ENCODE assay signal across 20 cellular contexts in genomic region chr7:121393005-121393366, GRCh38. TPM values are rescaled to one million over a fixed set of nuclear protein-coding genes. Genes with fewer than 3 reads are reported as not detected.
DNase-seq lines count a peak whose midpoint lies in the region; ATAC-seq, FAIRE-seq and TF ChIP-seq lines count a peak whose summit lies in the region.
"Had no signal": no experiment of that assay in that cellular context is flagged by ENCODE, and none has a peak within 500 bp of the region (broad histone marks: within the 10 kb centered on the region; RNA-seq: fewer than 3 reads in every experiment).

No MANE protein-coding gene starts in this region.

- no peak for TF ChIP-seq EP300 in GM12878 (IDR thresholded peaks at IDR 0.05; ENCODE audit: borderline replicate concordance in 1 of 2, control insufficient read depth in 1 of 2, low read depth in 2 of 2, low read length in 2 of 2)

- H3K9ac ChIP-seq in GM12878 (ENCODE audit: control insufficient read depth, insufficient read depth, low read length): no peak overlapping the region
- H3K9ac ChIP-seq: BLaER1, KMS-11 had no signal

- intact Hi-C loops in GM12878 (cut with micrococcal nuclease; ENCODE audit: unreplicated experiment): no loop called here
- intact Hi-C loops in sciatic nerve (cut with DNase I): no loop called here
- intact Hi-C loops in lower lobe of right lung (cut with DNase I): no loop called here

- RAD21 ChIA-PET in GM12878 (lab: Charles Lee; ENCODE audit: unreplicated experiment): interaction anchor here (0.9 to 6.5 kb wide), 5 partner anchors 10 to 137 kb away, joined by 3 to 208 read pairs (median 100); no protein-coding TSS in a partner anchor

- peaks cover 14% of the 10 kb centered on the region for H3K4me1 ChIP-seq in GM12878 (ENCODE audit: control insufficient read depth, insufficient read depth, low read length)
- H3K4me1 ChIP-seq in lower lobe of right lung: peaks cover 12% of the 10 kb centered on the region

- SMC1A ChIA-PET in GM12878 (lab: Charles Lee; ENCODE audit: uncharacterized antibody, unreplicated experiment): interaction anchor here (1.3 to 8.4 kb wide), 7 partner anchors 7 to 155 kb away, joined by 5 to 135 read pairs (median 66); no protein-coding TSS in a partner anchor

- H3K27me3 ChIP-seq in GM12878 (replicated peaks in 1 of 2; ENCODE audit: control insufficient read depth in 2 of 2, insufficient read depth in 2 of 2, low read length in 1 of 2) (no peaks in the 10 kb centered on the region), lower lobe of right lung (ENCODE audit: low read depth) (no peaks in the 10 kb centered on the region)
- H3K27me3 ChIP-seq: BLaER1 had no signal

- no peaks in the 10 kb centered on the region for H3K9me3 Mint-ChIP-seq in activated naive CD8-positive, alpha-beta T cell (ENCODE audit: low read depth)
- peaks cover 10% of the 10 kb centered on the region for H3K9me3 Mint-ChIP-seq in activated naive CD8-positive, alpha-beta T cell treated with anti-CD3 and anti-CD28 coated beads, Interleukin-2, amount 50 U/mL, for 24 hours
- peaks cover 3% of the 10 kb centered on the region for H3K9me3 Mint-ChIP-seq in nephron
- H3K9me3 Mint-ChIP-seq: CD8-positive, alpha-beta T cell; HFFc6 had no signal

- POLR2A ChIA-PET in GM12878 (lab: Charles Lee): interaction anchor here (0.9 to 4.6 kb wide), 5 partner anchors 8 to 136 kb away, joined by 3 to 50 read pairs (median 4); no protein-coding TSS in a partner anchor

- no peak for ATAC-seq in activated naive CD8-positive, alpha-beta T cell treated with anti-CD3 and anti-CD28 coated beads, Interleukin-2, amount 50 U/mL, for 24 hours
- no peak for ATAC-seq in GM12878
- no peak for ATAC-seq in sciatic nerve
- ATAC-seq in lower lobe of right lung: no peak
- ATAC-seq: CD8-positive, alpha-beta T cell; HepG2; PC-3 had no signal

- H3K9me3 ChIP-seq in GM12878 (replicated peaks; ENCODE audit: control insufficient read depth, insufficient read depth, low read length): peaks cover 1% of the 10 kb centered on the region; the same call in 1 of the 3 replicates
- H3K9me3 ChIP-seq in lower lobe of right lung: no peaks in the 10 kb centered on the region

- peaks cover 4% of the 10 kb centered on the region for H3K36me3 Mint-ChIP-seq in activated naive CD8-positive, alpha-beta T cell
- H3K36me3 Mint-ChIP-seq in activated naive CD8-positive, alpha-beta T cell treated with anti-CD3 and anti-CD28 coated beads, Interleukin-2, amount 50 U/mL, for 24 hours (ENCODE audit: low read depth): peaks cover 25% of the 10 kb centered on the region
- peaks cover 23% of the 10 kb centered on the region for H3K36me3 Mint-ChIP-seq in nephron (ENCODE audit: low read depth)

- H3K27me3 Mint-ChIP-seq in activated naive CD8-positive, alpha-beta T cell: no peaks in the 10 kb centered on the region
- no peaks in the 10 kb centered on the region for H3K27me3 Mint-ChIP-seq in activated naive CD8-positive, alpha-beta T cell treated with anti-CD3 and anti-CD28 coated beads, Interleukin-2, amount 50 U/mL, for 24 hours
- no peaks in the 10 kb centered on the region for H3K27me3 Mint-ChIP-seq in nephron (ENCODE audit: low read depth)

- H3K4me3 Mint-ChIP-seq in activated naive CD8-positive, alpha-beta T cell: peak overlapping the region; percentile 30
- no peak overlapping the region for H3K4me3 Mint-ChIP-seq in activated naive CD8-positive, alpha-beta T cell treated with anti-CD3 and anti-CD28 coated beads, Interleukin-2, amount 50 U/mL, for 24 hours
- peak overlapping the region; percentile 33 to 53 (median 41) for H3K4me3 Mint-ChIP-seq in nephron
- H3K4me3 Mint-ChIP-seq: CD8-positive, alpha-beta T cell; HFFc6 had no signal

- FAIRE-seq in GM12878 (lab: Jason Lieb, UNC): no peak
- FAIRE-seq: A204.1, HepG2 had no signal

- WGBS in GM12878 (ENCODE audit: insufficient coverage, insufficient replicate concordance, low lambda C conversion rate, missing lambda C conversion rate): over 99% methylated on average over 7 of the region's 7 CpGs

- H3K4me1 Mint-ChIP-seq in activated naive CD8-positive, alpha-beta T cell (ENCODE audit: low read depth): peaks cover 71% of the 10 kb centered on the region
- H3K4me1 Mint-ChIP-seq in activated naive CD8-positive, alpha-beta T cell treated with anti-CD3 and anti-CD28 coated beads, Interleukin-2, amount 50 U/mL, for 24 hours: peaks cover 73% of the 10 kb centered on the region
- peaks cover 49% of the 10 kb centered on the region for H3K4me1 Mint-ChIP-seq in nephron

- no TSS peak for BruUV-seq in GM12878 (replicated peaks; lab: Mats Ljungman, UMichigan)

- CTCF ChIA-PET in GM12878 (lab: Yijun Ruan, JAX): interaction anchor here (1.0 to 6.6 kb wide), 7 partner anchors 8 to 138 kb away, joined by 3 to 166 read pairs (median 4); no protein-coding TSS in a partner anchor

- no peak for TF ChIP-seq POLR2A in GM12878 (IDR thresholded peaks at IDR 0.05; ENCODE audit: low read depth, low read length)

- TF ChIP-seq CTCF in GM12878 (IDR thresholded peaks at IDR 0.05 in 2 of 3, conservative IDR thresholded peaks at IDR 0.05 in 1 of 3; ENCODE audit: control insufficient read depth in 2 of 3, extremely low read depth in 1 of 3, insufficient read depth in 1 of 3, low read depth in 3 of 3, low read length in 3 of 3): no peak
- no peak for TF ChIP-seq CTCF in nephron (IDR thresholded peaks at IDR 0.05; ENCODE audit: unreplicated experiment in 3 of 3)
- TF ChIP-seq CTCF in lower lobe of right lung (IDR thresholded peaks at IDR 0.05): no peak

- H2AFZ ChIP-seq in GM12878 (ENCODE audit: control insufficient read depth, low read depth, low read length): no peak overlapping the region

- no peak overlapping the region for H3K4me2 ChIP-seq in GM12878 (ENCODE audit: control insufficient read depth, insufficient read depth)

- H3K27ac Mint-ChIP-seq in activated naive CD8-positive, alpha-beta T cell: no peak overlapping the region
- no peak overlapping the region for H3K27ac Mint-ChIP-seq in activated naive CD8-positive, alpha-beta T cell treated with anti-CD3 and anti-CD28 coated beads, Interleukin-2, amount 50 U/mL, for 24 hours
- no peak overlapping the region for H3K27ac Mint-ChIP-seq in nephron
- H3K27ac Mint-ChIP-seq: CD8-positive, alpha-beta T cell; HFFc6 had no signal

- H3K4me3 ChIP-seq in GM12878 (no peak overlapping the region), lower lobe of right lung (no peak overlapping the region)
- H3K4me3 ChIP-seq: BLaER1 had no signal

- no peak for TF ChIP-seq RAD21 in GM12878 (IDR thresholded peaks at IDR 0.05; ENCODE audit: insufficient read depth, low read depth, low read length)

- no peak for DNase-seq in activated naive CD8-positive, alpha-beta T cell treated with anti-CD3 and anti-CD28 coated beads, Interleukin-2, amount 50 U/mL, for 24 hours
- DNase-seq in GM12878 (ENCODE audit: low read depth, low spot score): no peak
- no peak for DNase-seq in NCI-H187 treated with DMSO at 0.1 percent for 48 hours (lab: John Stamatoyannopoulos, UW)
- DNase-seq in sciatic nerve (ENCODE audit: low spot score): no peak
- no peak for DNase-seq in lower lobe of right lung
- DNase-seq: CD8-positive, alpha-beta T cell; HFFc6; NCI-H1417 treated with DMSO at 0.1 percent for 48 hours; NCI-H1930; NCI-H345; NCI-H524 treated with DMSO at 0.1 percent for 48 hours; PC-3; RPMI8226; SHP77 treated with DMSO at 0.1 percent for 48 hours had no signal

- H3K36me3 ChIP-seq in GM12878 (ENCODE audit: control insufficient read depth in 2 of 2, insufficient read depth in 2 of 2, low read length in 1 of 2) (no peaks in the 10 kb centered on the region), lower lobe of right lung (no peaks in the 10 kb centered on the region)

- H3K27ac ChIP-seq in GM12878 (ENCODE audit: control insufficient read depth, insufficient read depth) (no peak overlapping the region), lower lobe of right lung (no peak overlapping the region)
- H3K27ac ChIP-seq: BLaER1, KMS-11 had no signal

- H3K79me2 ChIP-seq in GM12878 (ENCODE audit: control insufficient read depth, insufficient read depth, low read length): peaks cover 76% of the 10 kb centered on the region

- H4K20me1 ChIP-seq in GM12878 (ENCODE audit: control insufficient read depth, insufficient read depth): no peaks in the 10 kb centered on the region

- in situ Hi-C loops in GM12878 (cut with MboI): loop anchor here (25.0 kb wide), 1 partner anchor 981 kb away; no protein-coding TSS in a partner anchor

TF ChIP-seq in GM12878, 131 proteins besides CTCF, POLR2A, EP300 and RAD21 (continues in another document):
- TF ChIP-seq, protein P1, sequence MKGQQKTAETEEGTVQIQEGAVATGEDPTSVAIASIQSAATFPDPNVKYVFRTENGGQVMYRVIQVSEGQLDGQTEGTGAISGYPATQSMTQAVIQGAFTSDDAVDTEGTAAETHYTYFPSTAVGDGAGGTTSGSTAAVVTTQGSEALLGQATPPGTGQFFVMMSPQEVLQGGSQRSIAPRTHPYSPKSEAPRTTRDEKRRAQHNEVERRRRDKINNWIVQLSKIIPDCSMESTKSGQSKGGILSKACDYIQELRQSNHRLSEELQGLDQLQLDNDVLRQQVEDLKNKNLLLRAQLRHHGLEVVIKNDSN (IDR thresholded peaks at IDR 0.05; ENCODE audit: borderline replicate concordance, extremely low read length, insufficient read depth, low read depth, low read length): no peak

RNA-seq across cellular contexts. Expression of gene FAM3C, which starts 3.1 kb away (rescaled TPM):
- total RNA-seq in GM12878 (2013; cell fraction: nucleolus; rRNA removed): 225 and 231 TPM in 2 replicates
- total RNA-seq in GM12878 (2014; rRNA removed) (23.6 and 28.8 TPM in 2 replicates), GM12878 (2014; rRNA removed; fragmentation: Illumina TruSeq; extraction: Trizol) (22.8 and 23.5 TPM in 2 replicates), GM12878 (2021) (25.0 and 25.7 TPM in 2 replicates), sciatic nerve (56.2 TPM), lower lobe of right lung (35.3 TPM)
- polyA plus RNA-seq in GM12878 (2011; ENCODE audit: low read depth): 25.9 TPM
- polyA plus RNA-seq in GM12878 (2011; rRNA removed) (110 and 179 TPM in 2 replicates), GM12878 (2014; fragmentation: Illumina TruSeq; extraction: Trizol) (34.6 and 50.6 TPM in 2 replicates), GM12878 (2014; fragmentation: Nextera tagmentation; extraction: Ambion mirVana) (10 to 100 TPM; 11.0 to 13.6 TPM), GM12878 (2014; rRNA removed) (26.0 and 30.6 TPM in 2 replicates), GM12878 (2016; fragmentation: Nextera tagmentation; extraction: Ambion mirVana) (10 to 100 TPM; 33.4 to 38.0 TPM)
- polyA plus RNA-seq in GM12878 (2011; cell fraction: cytosol; rRNA removed): 24.1 and 27.6 TPM in 2 replicates
- polyA plus RNA-seq in GM12878 (2011; cell fraction: nucleus; rRNA removed): 72.4 and 86.3 TPM in 2 replicates
- polyA plus RNA-seq in GM12878 (2012): 40.1 and 44.7 TPM in 2 replicates
- polyA minus RNA-seq in GM12878 (2011; rRNA and poly(A)+ RNA removed): 30.8 and 44.3 TPM in 2 replicates
- polyA minus RNA-seq in GM12878 (2011; cell fraction: cytosol; rRNA and poly(A)+ RNA removed): 14.0 and 20.4 TPM in 2 replicates
- polyA minus RNA-seq in GM12878 (2011; cell fraction: nucleus; rRNA and poly(A)+ RNA removed): 104 and 136 TPM in 2 replicates
